1 cellular context compared by ENCODE assay signal in the genomic region with DNA sequence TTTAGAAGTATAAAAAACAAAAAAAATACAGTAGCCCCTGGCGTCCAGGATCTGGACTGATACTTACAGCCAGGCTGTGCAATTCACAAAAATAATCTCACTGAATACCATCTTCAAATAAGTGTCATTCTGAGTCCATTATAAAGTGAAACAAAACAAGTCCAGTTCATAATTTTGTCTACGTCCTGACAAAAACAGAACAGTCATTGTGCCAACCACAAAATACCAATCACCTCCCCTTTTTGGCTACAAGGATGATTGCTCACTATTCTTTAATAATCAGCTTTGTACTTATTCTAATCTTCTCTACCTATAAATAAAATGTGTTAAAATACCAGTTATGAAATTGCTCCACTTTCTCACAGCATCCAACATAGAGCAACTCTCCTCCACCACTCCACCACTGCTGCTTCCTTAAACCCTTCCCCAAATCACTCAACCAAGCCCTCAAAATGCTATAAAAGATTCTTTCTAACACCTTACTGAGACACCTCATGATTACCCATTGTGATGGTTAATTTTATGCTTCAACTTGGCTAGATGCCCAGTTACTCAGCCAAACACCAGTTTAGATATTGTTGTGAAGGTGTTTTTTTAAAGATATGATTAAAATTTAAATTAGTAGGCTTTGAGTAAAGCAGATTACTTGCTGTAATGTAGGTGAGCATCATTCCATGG.
A peak's percentile ranks its signal among the peaks of the same experiment; 100 is the strongest.
TF ChIP-seq lines count a peak whose summit lies in the region.

No MANE protein-coding gene starts in this region.

TF ChIP-seq in Ishikawa, 13 proteins besides CTCF, POLR2A, EP300 and RAD21 (continued from another document):
- TF ChIP-seq, protein P1, sequence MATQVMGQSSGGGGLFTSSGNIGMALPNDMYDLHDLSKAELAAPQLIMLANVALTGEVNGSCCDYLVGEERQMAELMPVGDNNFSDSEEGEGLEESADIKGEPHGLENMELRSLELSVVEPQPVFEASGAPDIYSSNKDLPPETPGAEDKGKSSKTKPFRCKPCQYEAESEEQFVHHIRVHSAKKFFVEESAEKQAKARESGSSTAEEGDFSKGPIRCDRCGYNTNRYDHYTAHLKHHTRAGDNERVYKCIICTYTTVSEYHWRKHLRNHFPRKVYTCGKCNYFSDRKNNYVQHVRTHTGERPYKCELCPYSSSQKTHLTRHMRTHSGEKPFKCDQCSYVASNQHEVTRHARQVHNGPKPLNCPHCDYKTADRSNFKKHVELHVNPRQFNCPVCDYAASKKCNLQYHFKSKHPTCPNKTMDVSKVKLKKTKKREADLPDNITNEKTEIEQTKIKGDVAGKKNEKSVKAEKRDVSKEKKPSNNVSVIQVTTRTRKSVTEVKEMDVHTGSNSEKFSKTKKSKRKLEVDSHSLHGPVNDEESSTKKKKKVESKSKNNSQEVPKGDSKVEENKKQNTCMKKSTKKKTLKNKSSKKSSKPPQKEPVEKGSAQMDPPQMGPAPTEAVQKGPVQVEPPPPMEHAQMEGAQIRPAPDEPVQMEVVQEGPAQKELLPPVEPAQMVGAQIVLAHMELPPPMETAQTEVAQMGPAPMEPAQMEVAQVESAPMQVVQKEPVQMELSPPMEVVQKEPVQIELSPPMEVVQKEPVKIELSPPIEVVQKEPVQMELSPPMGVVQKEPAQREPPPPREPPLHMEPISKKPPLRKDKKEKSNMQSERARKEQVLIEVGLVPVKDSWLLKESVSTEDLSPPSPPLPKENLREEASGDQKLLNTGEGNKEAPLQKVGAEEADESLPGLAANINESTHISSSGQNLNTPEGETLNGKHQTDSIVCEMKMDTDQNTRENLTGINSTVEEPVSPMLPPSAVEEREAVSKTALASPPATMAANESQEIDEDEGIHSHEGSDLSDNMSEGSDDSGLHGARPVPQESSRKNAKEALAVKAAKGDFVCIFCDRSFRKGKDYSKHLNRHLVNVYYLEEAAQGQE (IDR thresholded peaks at IDR 0.05; ENCODE audit: low read depth), result no peak
- TF ChIP-seq CREB1 (IDR thresholded peaks at IDR 0.05; ENCODE audit: low read depth) (no peak), NFIC (IDR thresholded peaks at IDR 0.05) (peak; percentile 92)
